1 cellular context compared by ENCODE assay signal in the genomic region with DNA sequence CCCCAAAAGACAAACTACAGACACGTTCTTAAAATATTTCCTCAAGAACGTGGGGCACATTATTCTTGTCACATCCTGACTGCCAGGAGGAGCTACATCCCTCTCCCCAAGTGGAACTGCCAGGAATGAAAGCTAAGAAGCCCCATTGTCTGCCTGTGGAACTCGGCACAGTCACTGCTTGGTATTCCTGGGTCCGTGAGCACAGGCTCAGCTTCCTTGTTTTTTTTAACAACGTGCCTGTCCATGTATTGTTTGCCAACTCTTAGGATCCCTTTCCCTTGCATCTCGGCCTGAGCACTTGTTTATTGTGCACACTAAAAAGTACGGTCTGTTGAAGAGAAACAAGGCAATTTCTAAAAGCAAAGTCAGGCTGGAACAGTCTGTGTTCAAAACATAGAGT.
TF ChIP-seq lines count a peak whose summit lies in the region.

No MANE protein-coding gene starts in this region.

TF ChIP-seq in H1, 55 proteins besides CTCF, POLR2A, EP300 and RAD21:
- TF ChIP-seq RXRA (IDR thresholded peaks at IDR 0.05; ENCODE audit: insufficient read depth, low read depth, low read length) (no peak), JUN (IDR thresholded peaks at IDR 0.05; ENCODE audit: low read depth, low read length) (no peak), TAF7 (optimal IDR thresholded peaks at IDR 0.05; ENCODE audit: borderline replicate concordance, low read depth, low read length) (no peak), GABPA (IDR thresholded peaks at IDR 0.05; ENCODE audit: borderline replicate concordance, insufficient read depth, low read length) (no peak), SP4 (IDR thresholded peaks at IDR 0.05; ENCODE audit: low read length) (no peak), CREB1 (IDR thresholded peaks at IDR 0.05) (no peak)
- TF ChIP-seq, protein P1, sequence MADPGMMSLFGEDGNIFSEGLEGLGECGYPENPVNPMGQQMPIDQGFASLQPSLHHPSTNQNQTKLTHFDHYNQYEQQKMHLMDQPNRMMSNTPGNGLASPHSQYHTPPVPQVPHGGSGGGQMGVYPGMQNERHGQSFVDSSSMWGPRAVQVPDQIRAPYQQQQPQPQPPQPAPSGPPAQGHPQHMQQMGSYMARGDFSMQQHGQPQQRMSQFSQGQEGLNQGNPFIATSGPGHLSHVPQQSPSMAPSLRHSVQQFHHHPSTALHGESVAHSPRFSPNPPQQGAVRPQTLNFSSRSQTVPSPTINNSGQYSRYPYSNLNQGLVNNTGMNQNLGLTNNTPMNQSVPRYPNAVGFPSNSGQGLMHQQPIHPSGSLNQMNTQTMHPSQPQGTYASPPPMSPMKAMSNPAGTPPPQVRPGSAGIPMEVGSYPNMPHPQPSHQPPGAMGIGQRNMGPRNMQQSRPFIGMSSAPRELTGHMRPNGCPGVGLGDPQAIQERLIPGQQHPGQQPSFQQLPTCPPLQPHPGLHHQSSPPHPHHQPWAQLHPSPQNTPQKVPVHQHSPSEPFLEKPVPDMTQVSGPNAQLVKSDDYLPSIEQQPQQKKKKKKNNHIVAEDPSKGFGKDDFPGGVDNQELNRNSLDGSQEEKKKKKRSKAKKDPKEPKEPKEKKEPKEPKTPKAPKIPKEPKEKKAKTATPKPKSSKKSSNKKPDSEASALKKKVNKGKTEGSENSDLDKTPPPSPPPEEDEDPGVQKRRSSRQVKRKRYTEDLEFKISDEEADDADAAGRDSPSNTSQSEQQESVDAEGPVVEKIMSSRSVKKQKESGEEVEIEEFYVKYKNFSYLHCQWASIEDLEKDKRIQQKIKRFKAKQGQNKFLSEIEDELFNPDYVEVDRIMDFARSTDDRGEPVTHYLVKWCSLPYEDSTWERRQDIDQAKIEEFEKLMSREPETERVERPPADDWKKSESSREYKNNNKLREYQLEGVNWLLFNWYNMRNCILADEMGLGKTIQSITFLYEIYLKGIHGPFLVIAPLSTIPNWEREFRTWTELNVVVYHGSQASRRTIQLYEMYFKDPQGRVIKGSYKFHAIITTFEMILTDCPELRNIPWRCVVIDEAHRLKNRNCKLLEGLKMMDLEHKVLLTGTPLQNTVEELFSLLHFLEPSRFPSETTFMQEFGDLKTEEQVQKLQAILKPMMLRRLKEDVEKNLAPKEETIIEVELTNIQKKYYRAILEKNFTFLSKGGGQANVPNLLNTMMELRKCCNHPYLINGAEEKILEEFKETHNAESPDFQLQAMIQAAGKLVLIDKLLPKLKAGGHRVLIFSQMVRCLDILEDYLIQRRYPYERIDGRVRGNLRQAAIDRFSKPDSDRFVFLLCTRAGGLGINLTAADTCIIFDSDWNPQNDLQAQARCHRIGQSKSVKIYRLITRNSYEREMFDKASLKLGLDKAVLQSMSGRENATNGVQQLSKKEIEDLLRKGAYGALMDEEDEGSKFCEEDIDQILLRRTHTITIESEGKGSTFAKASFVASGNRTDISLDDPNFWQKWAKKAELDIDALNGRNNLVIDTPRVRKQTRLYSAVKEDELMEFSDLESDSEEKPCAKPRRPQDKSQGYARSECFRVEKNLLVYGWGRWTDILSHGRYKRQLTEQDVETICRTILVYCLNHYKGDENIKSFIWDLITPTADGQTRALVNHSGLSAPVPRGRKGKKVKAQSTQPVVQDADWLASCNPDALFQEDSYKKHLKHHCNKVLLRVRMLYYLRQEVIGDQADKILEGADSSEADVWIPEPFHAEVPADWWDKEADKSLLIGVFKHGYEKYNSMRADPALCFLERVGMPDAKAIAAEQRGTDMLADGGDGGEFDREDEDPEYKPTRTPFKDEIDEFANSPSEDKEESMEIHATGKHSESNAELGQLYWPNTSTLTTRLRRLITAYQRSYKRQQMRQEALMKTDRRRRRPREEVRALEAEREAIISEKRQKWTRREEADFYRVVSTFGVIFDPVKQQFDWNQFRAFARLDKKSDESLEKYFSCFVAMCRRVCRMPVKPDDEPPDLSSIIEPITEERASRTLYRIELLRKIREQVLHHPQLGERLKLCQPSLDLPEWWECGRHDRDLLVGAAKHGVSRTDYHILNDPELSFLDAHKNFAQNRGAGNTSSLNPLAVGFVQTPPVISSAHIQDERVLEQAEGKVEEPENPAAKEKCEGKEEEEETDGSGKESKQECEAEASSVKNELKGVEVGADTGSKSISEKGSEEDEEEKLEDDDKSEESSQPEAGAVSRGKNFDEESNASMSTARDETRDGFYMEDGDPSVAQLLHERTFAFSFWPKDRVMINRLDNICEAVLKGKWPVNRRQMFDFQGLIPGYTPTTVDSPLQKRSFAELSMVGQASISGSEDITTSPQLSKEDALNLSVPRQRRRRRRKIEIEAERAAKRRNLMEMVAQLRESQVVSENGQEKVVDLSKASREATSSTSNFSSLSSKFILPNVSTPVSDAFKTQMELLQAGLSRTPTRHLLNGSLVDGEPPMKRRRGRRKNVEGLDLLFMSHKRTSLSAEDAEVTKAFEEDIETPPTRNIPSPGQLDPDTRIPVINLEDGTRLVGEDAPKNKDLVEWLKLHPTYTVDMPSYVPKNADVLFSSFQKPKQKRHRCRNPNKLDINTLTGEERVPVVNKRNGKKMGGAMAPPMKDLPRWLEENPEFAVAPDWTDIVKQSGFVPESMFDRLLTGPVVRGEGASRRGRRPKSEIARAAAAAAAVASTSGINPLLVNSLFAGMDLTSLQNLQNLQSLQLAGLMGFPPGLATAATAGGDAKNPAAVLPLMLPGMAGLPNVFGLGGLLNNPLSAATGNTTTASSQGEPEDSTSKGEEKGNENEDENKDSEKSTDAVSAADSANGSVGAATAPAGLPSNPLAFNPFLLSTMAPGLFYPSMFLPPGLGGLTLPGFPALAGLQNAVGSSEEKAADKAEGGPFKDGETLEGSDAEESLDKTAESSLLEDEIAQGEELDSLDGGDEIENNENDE (IDR thresholded peaks at IDR 0.05; ENCODE audit: insufficient replicate concordance, low read length): no peak
